ENCODE assay signal across 8 cellular contexts in genomic region chr15:58933311-58934113, GRCh38. TPM values are rescaled to one million over a fixed set of nuclear protein-coding genes. Genes with fewer than 3 reads are reported as not detected.
A peak's percentile ranks its signal among the peaks of the same experiment; 100 is the strongest.
DNase-seq lines count a peak whose midpoint lies in the region; ATAC-seq and TF ChIP-seq lines count a peak whose summit lies in the region.

Gene SLTM (minus strand): TSS chr15:58933679. CDS start chr15:58933565, 114 bp downstream.

- no peaks in the 10 kb centered on the region for H3K9me2 ChIP-seq in OCI-LY7 (ENCODE audit: insufficient read depth, low read length)

- 0% methylated on average over 75 of the region's 98 CpGs; no CpG with 5 or more reads in 1 of the 2 experiments for WGBS in IMR-90 (ENCODE audit: extremely low coverage in 2 of 2, insufficient read length in 1 of 2), 2 experiments

- intact Hi-C loops in IMR-90 (cut with micrococcal nuclease) = loop anchor here (2.0 to 5.0 kb wide), 2 partner anchors 161 to 707 kb away; partner anchors contain the start of gene MINDY2
- intact Hi-C loops in OCI-LY7 (cut with micrococcal nuclease; ENCODE audit: unreplicated experiment) = loop anchor here (2.0 to 10.0 kb wide), 4 partner anchors 45 to 755 kb away; partner anchors contain the start of genes ADAM10, BNIP2 and MINDY2
- intact Hi-C loops in mucosa of descending colon (cut with DNase I, micrococcal nuclease) = no loop called here

- peak within 1 kb of the TSS; percentile 97 for H4K5ac ChIP-seq in IMR-90 (ENCODE audit: low read depth, low read length)

- ATAC-seq in GM21528 (IDR thresholded peaks at IDR 0.05; ENCODE audit: low FRiP score, unreplicated experiment) (peak; percentile 84), IMR-90 (ENCODE audit: low read depth) (peak; percentile 96), mucosa of descending colon (peak; percentile 95)

- H2BK120ac ChIP-seq in IMR-90 (ENCODE audit: low read depth, low read length) = peak within 1 kb of the TSS; percentile 91

- peak; percentile 98 for TF ChIP-seq POLR2A in IMR-90 (IDR thresholded peaks at IDR 0.05; ENCODE audit: low read depth, low read length)

- POLR2A ChIA-PET in IMR-90 (lab: Charles Lee; ENCODE audit: unreplicated experiment) (interaction anchor here (0.7 kb wide), 1 partner anchor 268 kb away, joined by 7 read pairs; no protein-coding TSS in a partner anchor), OCI-LY7 (lab: Charles Lee) (interaction anchor here (0.6 to 3.3 kb wide), 9 partner anchors 12 to 590 kb away, joined by 3 to 12 read pairs (median 3); partner anchors contain the start of gene MINDY2)

- no peaks in the 10 kb centered on the region; the same call in 1 of the 2 replicates for H3K4me1 ChIP-seq in IMR-90 (ENCODE audit: control insufficient read depth, insufficient read depth, low read length)
- H3K4me1 ChIP-seq in OCI-LY7 (ENCODE audit: insufficient read depth, low read length, poor library complexity, severe bottlenecking) = peaks cover 20% of the 10 kb centered on the region
- peaks cover 13% of the 10 kb centered on the region for H3K4me1 ChIP-seq in mucosa of descending colon (ENCODE audit: low read depth)

- no peak within 1 kb of the TSS for H2BK20ac ChIP-seq in IMR-90 (ENCODE audit: low read depth, low read length)

- H4K8ac ChIP-seq in IMR-90 (ENCODE audit: low read depth in 2 of 2, low read length in 2 of 2) = peak within 1 kb of the TSS; percentile 82 to 100

- peak within 1 kb of the TSS; percentile 87 for H2AK5ac ChIP-seq in IMR-90 (ENCODE audit: low read depth, low read length)

- H3K27me3 ChIP-seq in IMR-90 (ENCODE audit: control insufficient read depth, insufficient read depth, low read length) = no peaks in the 10 kb centered on the region

- H4K20me1 ChIP-seq in IMR-90 (ENCODE audit: insufficient read depth, low read length) (peaks cover 5% of the 10 kb centered on the region; the same call in 1 of the 2 replicates), OCI-LY7 (ENCODE audit: insufficient read depth, low read length) (0 out of 2 replicates have a peak, but pooled peaks cover 8% of the 10 kb centered on the region)

- TF ChIP-seq CTCF in IMR-90 (conservative IDR thresholded peaks at IDR 0.05; ENCODE audit: low read depth, low read length) = no peak; the same call in none of the 2 replicates
- peak; percentile 58 for TF ChIP-seq CTCF in OCI-LY7 (conservative IDR thresholded peaks at IDR 0.05; ENCODE audit: low read length)
- no peak for TF ChIP-seq CTCF in mucosa of descending colon (IDR thresholded peaks at IDR 0.05)

- H3K4me2 ChIP-seq in IMR-90 (ENCODE audit: low read depth, low read length) = peak within 1 kb of the TSS; percentile 90
- peak within 1 kb of the TSS; percentile 86 for H3K4me2 ChIP-seq in OCI-LY7 (ENCODE audit: low read length)

- peak within 1 kb of the TSS; percentile 92 for H2AFZ ChIP-seq in IMR-90 (replicated peaks; ENCODE audit: low read length, poor library complexity)
- peak within 1 kb of the TSS; percentile 93 for H2AFZ ChIP-seq in OCI-LY7 (ENCODE audit: low read length)

- H3K79me2 ChIP-seq in OCI-LY7 (ENCODE audit: insufficient read depth, low read depth, low read length) = peaks cover 44% of the 10 kb centered on the region

- H3K27ac ChIP-seq in IMR-90 (ENCODE audit: insufficient read depth, low read length) (peak within 1 kb of the TSS; percentile 97), OCI-LY7 (ENCODE audit: low read depth, low read length, poor library complexity, severe bottlenecking) (peak within 1 kb of the TSS; percentile 92)

- no peak for TF ChIP-seq RAD21 in IMR-90 (IDR thresholded peaks at IDR 0.05; ENCODE audit: low read length)

- H3K4ac ChIP-seq in IMR-90 (ENCODE audit: low read depth, low read length) = peak within 1 kb of the TSS; percentile 99

- in situ Hi-C loops in IMR-90 (cut with MboI; ENCODE audit: low sequenced_read_pairs) = no loop called here

- H4K91ac ChIP-seq in IMR-90 (ENCODE audit: insufficient read depth, low read depth, low read length) = peak within 1 kb of the TSS; percentile 95

- H3K9me1 ChIP-seq in IMR-90 (ENCODE audit: insufficient read depth, low read length) = no peaks in the 10 kb centered on the region

- H3K79me1 ChIP-seq in IMR-90 (ENCODE audit: low read depth in 1 of 2, low read length in 2 of 2) = peaks cover 5 to 6% of the 10 kb centered on the region in 2 experiments; a peak in 1 of 4 replicates

- H3K4me3 ChIP-seq in IMR-90 (ENCODE audit: insufficient read depth, low read depth, low read length) = peak within 1 kb of the TSS; percentile 77
- H3K4me3 ChIP-seq in OCI-LY7 (ENCODE audit: low read depth, low read length, poor library complexity, severe bottlenecking) = peak within 1 kb of the TSS; percentile 77
- peak within 1 kb of the TSS; percentile 88 for H3K4me3 ChIP-seq in mucosa of descending colon

- H3K9ac ChIP-seq in IMR-90 (ENCODE audit: low read depth, low read length) = peak within 1 kb of the TSS; percentile 98

- peak within 1 kb of the TSS; percentile 96 for H2BK5ac ChIP-seq in IMR-90 (ENCODE audit: low read depth, low read length, poor library complexity, severe bottlenecking)

- dilution Hi-C loops in IMR-90 (cut with HindIII; ENCODE audit: low sequenced_read_pairs, unreplicated experiment) = no loop called here

- H3K14ac ChIP-seq in IMR-90 (replicated peaks; ENCODE audit: low read depth, low read length) = peak within 1 kb of the TSS; percentile 100

- no peaks in the 10 kb centered on the region for H3K9me3 ChIP-seq in IMR-90 (ENCODE audit: control insufficient read depth, insufficient read depth, low read length)
- no peaks in the 10 kb centered on the region for H3K9me3 ChIP-seq in OCI-LY7 (ENCODE audit: low read length)
- H3K9me3 ChIP-seq in mucosa of descending colon = no peaks in the 10 kb centered on the region

- peak within 1 kb of the TSS; percentile 98 for H3K56ac ChIP-seq in IMR-90 (ENCODE audit: extremely low read depth, insufficient read depth, low read length)

- BruUV-seq in IMR-90 (replicated peaks; lab: Mats Ljungman, UMichigan) (no TSS peak), OCI-LY7 (replicated peaks; lab: Mats Ljungman, UMichigan) (no TSS peak)

- CTCF ChIA-PET in IMR-90 (lab: Yijun Ruan, JAX) (no interaction called here), OCI-LY7 (lab: Charles Lee; ENCODE audit: unreplicated experiment) (interaction anchor here (0.5 kb wide), 1 partner anchor 54 kb away, joined by 7 read pairs; no protein-coding TSS in a partner anchor)

- H3K36me3 ChIP-seq in IMR-90 (ENCODE audit: control insufficient read depth, insufficient read depth, low read length) (peaks cover 3% of the 10 kb centered on the region; the same call in 1 of the 2 replicates), OCI-LY7 (ENCODE audit: insufficient read depth, low read length) (peaks cover 24% of the 10 kb centered on the region), mucosa of descending colon (ENCODE audit: low read depth) (no peaks in the 10 kb centered on the region)

- peak within 1 kb of the TSS; percentile 65 for H2BK15ac ChIP-seq in IMR-90 (ENCODE audit: low read depth, low read length)

- H3K23ac ChIP-seq in IMR-90 (ENCODE audit: low read depth, low read length) = peak within 1 kb of the TSS; percentile 98

- DNase-seq in DMS114 treated with DMSO at 0.1 percent for 48 hours (lab: John Stamatoyannopoulos, UW; ENCODE audit: unreplicated experiment) (peak; percentile 89), IMR-90 (peak; percentile 95), OCI-LY7 (ENCODE audit: low spot score) (peak; percentile 95), activated T-cell treated with anti-CD3 and anti-CD28 coated beads for 1 hour (ENCODE audit: low read depth) (peak; percentile 91), epidermal melanocyte (ENCODE audit: insufficient read length, low spot score) (peak; percentile 83), mucosa of descending colon (peak; percentile 95 to 96 (median 96))
- peak; percentile 76 to 82 for DNase-seq in stimulated activated CD8-positive, alpha-beta memory T cell treated with anti-CD3 and anti-CD28 coated beads, Interleukin-4, amount 100 ng/mL, for 1 hour (ENCODE audit: low read depth in 2 of 2, low spot score in 1 of 2)

- H3K18ac ChIP-seq in IMR-90 (ENCODE audit: low read depth, low read length) = peak within 1 kb of the TSS; percentile 97

- H2AK9ac ChIP-seq in IMR-90 (replicated peaks; ENCODE audit: low read depth, low read length, poor library complexity) = peak within 1 kb of the TSS; percentile 42

TF ChIP-seq in IMR-90, 13 proteins besides CTCF, POLR2A, EP300 and RAD21 (continues in another document):
- TF ChIP-seq NFE2L2 (IDR thresholded peaks at IDR 0.05; ENCODE audit: low read depth, low read length) (no peak), MAFK (IDR thresholded peaks at IDR 0.05; ENCODE audit: low read depth, low read length) (peak; percentile 91), RCOR1 (IDR thresholded peaks at IDR 0.05; ENCODE audit: insufficient replicate concordance, low read length) (peak; percentile 18), USF2 (IDR thresholded peaks at IDR 0.05; ENCODE audit: low read depth, low read length) (peak; percentile 12; the same call in 1 of the 2 replicates), CHD1 (IDR thresholded peaks at IDR 0.05; ENCODE audit: low read depth, low read length) (peak; percentile 93), SMC3 (IDR thresholded peaks at IDR 0.05; ENCODE audit: low read depth, low read length) (no peak), MXI1 (IDR thresholded peaks at IDR 0.05; ENCODE audit: borderline replicate concordance, low read depth, low read length) (no peak; the same call in 1 of the 2 replicates), RFX5 (IDR thresholded peaks at IDR 0.05; ENCODE audit: low read depth, low read length) (no peak), BHLHE40 (IDR thresholded peaks at IDR 0.05; ENCODE audit: low read depth, low read length) (no peak), CEBPB (IDR thresholded peaks at IDR 0.05; ENCODE audit: low read depth, low read length) (peak; percentile 99)

RNA-seq across cellular contexts. Expression of gene SLTM, which starts in this region (rescaled TPM):
- 36.0 and 66.7 TPM in 2 replicates for total RNA-seq in IMR-90 (2012; rRNA removed)
- polyA plus RNA-seq in IMR-90 (2012; rRNA removed) = 47.2 and 57.6 TPM in 2 replicates
- polyA plus RNA-seq in IMR-90 (2012; cell fraction: cytosol; rRNA removed) = 8.8 and 10.4 TPM in 2 replicates
- polyA plus RNA-seq in IMR-90 (2012; cell fraction: nucleus; rRNA removed; ENCODE audit: low replicate concordance) = 43.5 and 185 TPM in 2 replicates
- 103 and 158 TPM in 2 replicates for total RNA-seq in OCI-LY7 (2014; rRNA removed; shearing (Covaris generic))
- 121 and 129 TPM in 2 replicates for total RNA-seq in OCI-LY7 (2022)
- 10 to 100 TPM; 75.6 to 94.7 (median 82.8) TPM for total RNA-seq in mucosa of descending colon

Comparison
In these comparisons a context has a peak if more than half of its experiments do, and no peak if none do; other contexts are left out.
1. Peak in every context shown above with its lines: DNase-seq, ATAC-seq, H3K4me3 ChIP-seq and H3K27ac ChIP-seq.
2. intact Hi-C loops: an anchor here in IMR-90 (2.0 to 5.0 kb wide) and OCI-LY7 (2.0 to 10.0 kb wide); none called in mucosa of descending colon.